Comparison of ENCODE assay signal across 22 cellular contexts in the genomic region with DNA sequence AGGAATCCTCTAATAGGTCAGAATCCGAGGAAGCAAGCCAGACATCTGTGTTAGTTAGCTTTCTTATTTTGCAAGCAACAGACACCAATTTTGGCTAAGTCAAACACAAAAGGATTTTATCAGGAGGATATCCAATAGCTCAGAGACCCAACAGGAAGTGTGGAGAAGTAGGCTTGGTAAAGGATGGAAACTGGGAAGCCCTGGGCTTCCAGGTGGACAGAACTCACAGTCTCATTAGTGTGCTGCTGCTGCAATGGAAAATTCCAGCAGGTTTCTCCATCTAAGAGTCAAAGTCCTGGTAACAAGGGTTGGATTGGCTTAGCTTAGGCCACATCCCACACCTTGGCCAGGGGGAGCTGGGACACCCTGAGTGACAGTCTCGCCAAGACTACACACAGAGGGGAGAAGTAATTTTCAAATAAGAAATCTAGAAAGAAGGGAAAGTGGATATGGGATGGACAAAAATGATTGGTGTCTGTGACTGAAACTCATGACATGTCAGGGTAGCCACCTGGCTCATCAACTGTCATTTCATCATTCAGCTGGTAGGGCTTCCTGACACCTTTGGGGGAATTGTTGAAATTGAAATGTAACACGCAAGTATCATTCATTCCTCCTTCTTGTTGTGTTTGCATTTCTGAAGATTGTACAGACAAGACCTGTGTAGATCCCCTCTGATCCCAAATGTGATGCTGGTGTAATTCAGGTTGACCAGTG.
A peak's percentile ranks its signal among the peaks of the same experiment; 100 is the strongest.
DNase-seq lines count a peak whose midpoint lies in the region; ATAC-seq, FAIRE-seq and TF ChIP-seq lines count a peak whose summit lies in the region.
"Had no signal": no experiment of that assay in that cellular context is flagged by ENCODE, and none has a peak within 500 bp of the region (broad histone marks: within the 10 kb centered on the region; RNA-seq: fewer than 3 reads in every experiment).

No MANE protein-coding gene starts in this region.

- H3K9me1 ChIP-seq in keratinocyte (ENCODE audit: control insufficient read depth, extremely low read depth, insufficient read depth, low read length): no peaks in the 10 kb centered on the region

- no peak overlapping the region for H3K4me2 ChIP-seq in keratinocyte (ENCODE audit: control insufficient read depth, extremely low read depth, insufficient read depth, low read depth, low read length)

- DNase-seq in heart left ventricle: no peak
- no peak for DNase-seq in left cardiac atrium
- DNase-seq in adipocyte (ENCODE audit: low read depth): peak; percentile 29
- DNase-seq in keratinocyte (ENCODE audit: low read depth, low spot score): no peak
- DNase-seq in thoracic aorta (ENCODE audit: low spot score): no peak
- DNase-seq in HPDE6-E6E7 (ENCODE audit: extremely low spot score): no peak
- no peak for DNase-seq in effector CD8-positive, alpha-beta T cell (lab: John Stamatoyannopoulos, UW)
- DNase-seq: activated CD4-positive, alpha-beta T cell treated with anti-CD3 and anti-CD28 coated beads for 48 hours; activated effector memory CD4-positive, alpha-beta T cell treated with Interleukin-2 at 50 U/mL for 16 hours; head of caudate nucleus; natural killer cell; NCI-H1436 treated with DMSO at 0.1 percent for 48 hours; NCI-H2171 treated with DMSO at 0.1 percent for 48 hours; posterior cingulate gyrus; stimulated activated CD4-positive, alpha-beta T cell treated with anti-CD3 and anti-CD28 coated beads, Interleukin-4, amount 100 ng/mL, for 4 hours had no signal

- H3K9me3 ChIP-seq in heart left ventricle (peaks cover 0 to 9% (median 0%) of the 10 kb centered on the region in 12 donors), adipocyte (ENCODE audit: control insufficient read depth, low read length) (no peaks in the 10 kb centered on the region), keratinocyte (ENCODE audit: control insufficient read depth, low read depth, low read length) (no peaks in the 10 kb centered on the region), thoracic aorta (no peaks in the 10 kb centered on the region)
- H3K9me3 ChIP-seq: esophagus muscularis mucosa had no signal

- dilution Hi-C loops in keratinocyte (cut with MboI; ENCODE audit: extremely low pct_ligation_motif_present, low sequenced_read_pairs): no loop called here

- H3K9ac ChIP-seq in adipocyte (ENCODE audit: low read length) (no peak overlapping the region), keratinocyte (ENCODE audit: control insufficient read depth, extremely low read depth, insufficient read depth, low read length) (no peak overlapping the region)

- no peaks in the 10 kb centered on the region for H4K20me1 ChIP-seq in keratinocyte (ENCODE audit: control insufficient read depth, extremely low read depth, insufficient read depth, low read length)

- no peak overlapping the region for H3K4me3 ChIP-seq in heart left ventricle
- H3K4me3 ChIP-seq in adipocyte (ENCODE audit: low read length): no peak overlapping the region
- H3K4me3 ChIP-seq in keratinocyte (ENCODE audit: control insufficient read depth in 2 of 3, extremely low read depth in 1 of 3, insufficient read depth in 2 of 3, low read depth in 1 of 3, low read length in 3 of 3): no peak overlapping the region
- no peak overlapping the region for H3K4me3 ChIP-seq in thoracic aorta
- H3K4me3 ChIP-seq: esophagus muscularis mucosa, skin epidermis had no signal

- peaks cover 0 to 25% (median 10%) of the 10 kb centered on the region in 12 donors for H3K4me1 ChIP-seq in heart left ventricle
- H3K4me1 ChIP-seq in adipocyte (ENCODE audit: control insufficient read depth, insufficient read depth, low read length): peaks cover 16% of the 10 kb centered on the region
- H3K4me1 ChIP-seq in keratinocyte (ENCODE audit: control insufficient read depth, extremely low read depth, insufficient read depth, low read length): peaks cover 45% of the 10 kb centered on the region
- H3K4me1 ChIP-seq in thoracic aorta (ENCODE audit: control insufficient read depth in 1 of 2, low read depth in 2 of 2): peaks cover 13 to 41% of the 10 kb centered on the region in 2 donors

- WGBS in heart left ventricle, 4 donors: 84 to 89% (median 88%) methylated on average over 3 of the region's 3 CpGs

- FAIRE-seq in keratinocyte (lab: Jason Lieb, UNC): peak; percentile 32
- FAIRE-seq: A204.1, G401.6, GM19239, H54 had no signal

- intact Hi-C loops in heart left ventricle (cut with DNase I): no loop called here
- intact Hi-C loops in left cardiac atrium (cut with DNase I): no loop called here

- H2AFZ ChIP-seq in keratinocyte (ENCODE audit: control insufficient read depth, low read length): no peak overlapping the region

- ATAC-seq in heart left ventricle (peak in 3 of 4 donors; percentile 37 to 43 (median 40)), left cardiac atrium (no peak), thoracic aorta (ENCODE audit: insufficient number of reproducible peaks, low FRiP score, low read depth) (no peak), HG02973 (IDR thresholded peaks at IDR 0.05; ENCODE audit: unreplicated experiment) (no peak)
- ATAC-seq: natural killer cell had no signal

- TF ChIP-seq POLR2A in heart left ventricle (IDR thresholded peaks at IDR 0.05): no peak

- peaks cover 4% of the 10 kb centered on the region for H3K79me2 ChIP-seq in keratinocyte (ENCODE audit: control insufficient read depth, insufficient read depth, low read length)

- H3K27me3 ChIP-seq in heart left ventricle: no peaks in the 10 kb centered on the region
- H3K27me3 ChIP-seq in adipocyte (replicated peaks; ENCODE audit: control insufficient read depth, insufficient read depth, low read length): no peaks in the 10 kb centered on the region
- H3K27me3 ChIP-seq in keratinocyte (ENCODE audit: control insufficient read depth, extremely low read depth, insufficient read depth, low read length): no peaks in the 10 kb centered on the region
- H3K27me3 ChIP-seq in thoracic aorta (replicated peaks; ENCODE audit: insufficient read depth): no peaks in the 10 kb centered on the region
- H3K27me3 ChIP-seq: esophagus muscularis mucosa had no signal

- H3K27ac ChIP-seq in heart left ventricle: peak overlapping the region in 2 of 12 donors; percentile 22
- H3K27ac ChIP-seq in keratinocyte (ENCODE audit: control insufficient read depth, insufficient read depth, low read length): no peak overlapping the region
- peak overlapping the region; percentile 44 to 47 for H3K27ac ChIP-seq in thoracic aorta
- H3K27ac ChIP-seq: esophagus muscularis mucosa had no signal

- TF ChIP-seq CTCF in heart left ventricle (IDR thresholded peaks at IDR 0.05) (no peak), keratinocyte (optimal IDR thresholded peaks at IDR 0.05 in 1 of 3, IDR thresholded peaks at IDR 0.05 in 1 of 3, conservative IDR thresholded peaks at IDR 0.05 in 1 of 3; ENCODE audit: extremely low read depth in 1 of 3, insufficient read depth in 2 of 3, low read length in 3 of 3) (no peak), thoracic aorta (IDR thresholded peaks at IDR 0.05) (no peak)

- H3K36me3 ChIP-seq in heart left ventricle (no peaks in the 10 kb centered on the region), adipocyte (ENCODE audit: control insufficient read depth, insufficient read depth, low read length, severe bottlenecking) (no peaks in the 10 kb centered on the region), keratinocyte (ENCODE audit: control insufficient read depth in 2 of 2, extremely low read depth in 1 of 2, insufficient read depth in 2 of 2, low read length in 2 of 2) (no peaks in the 10 kb centered on the region), thoracic aorta (no peaks in the 10 kb centered on the region)
- H3K36me3 ChIP-seq: esophagus muscularis mucosa had no signal

Comparison
In these comparisons a context has a peak if more than half of its experiments do, and no peak if none do; other contexts are left out.
1. ATAC-seq: peak in heart left ventricle (3 of 4); none in left cardiac atrium (0 of 2), thoracic aorta (single experiment) and HG02973 (single experiment).